ENCODE assay signal across 18 cellular contexts in the genomic region with DNA sequence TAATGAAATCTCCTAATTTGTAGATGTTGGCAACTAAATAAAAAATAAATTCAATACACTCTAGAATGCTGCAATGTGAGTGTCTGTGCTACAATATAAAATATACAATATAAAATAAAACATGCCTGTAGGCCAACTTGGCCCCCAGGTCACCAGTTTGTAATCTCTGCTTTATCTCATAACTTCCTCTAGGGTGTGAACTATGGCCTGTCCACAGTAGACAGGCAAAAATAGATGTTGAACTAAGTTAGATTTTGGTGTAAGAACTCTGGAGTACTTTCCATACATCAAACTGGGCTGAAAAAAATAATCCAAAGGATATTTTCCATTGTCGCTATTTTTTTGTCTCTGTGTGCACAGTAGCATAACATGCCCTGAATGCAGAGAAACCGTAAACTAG.
"Had no signal": no experiment of that assay in that cellular context is flagged by ENCODE, and none has a peak within 500 bp of the region (broad histone marks: within the 10 kb centered on the region; RNA-seq: fewer than 3 reads in every experiment).

No MANE protein-coding gene starts in this region.

- H3K27ac ChIP-seq: colonic mucosa, foreskin keratinocyte, spleen had no signal

- H3K27ac Mint-ChIP-seq: naive B cell, nephron had no signal

- DNase-seq: colonic mucosa; dermis blood vessel endothelial cell; foreskin keratinocyte; kidney; left cardiac atrium; left ventricle myocardium superior; mesenchymal stem cell; midbrain; naive B cell; posterior cingulate gyrus; spleen; stimulated activated CD4-positive, alpha-beta T cell treated with anti-CD3 and anti-CD28 coated beads, Interleukin-15, amount 100 ng/mL, for 24 hours; stimulated activated CD4-positive, alpha-beta T cell treated with anti-CD3 and anti-CD28 coated beads, Interleukin-1b, Interleukin-23, amount 100 ng/mL, for 48 hours; stimulated activated naive CD4-positive, alpha-beta T cell; trophoblast cell had no signal

- ATAC-seq: foreskin keratinocyte, left cardiac atrium, left ventricle myocardium superior, sciatic nerve had no signal

- H3K36me3 ChIP-seq: colonic mucosa, spleen had no signal

- H3K4me3 Mint-ChIP-seq: naive B cell, nephron had no signal

- H3K36me3 Mint-ChIP-seq: naive B cell had no signal

- H3K4me1 ChIP-seq: colonic mucosa, foreskin keratinocyte, spleen had no signal

- H3K27me3 ChIP-seq: colonic mucosa, foreskin keratinocyte had no signal

- FAIRE-seq: kidney had no signal

- H3K4me3 ChIP-seq: colonic mucosa, lung, spleen had no signal

- H3K9me3 ChIP-seq: colonic mucosa had no signal

- H3K4me1 Mint-ChIP-seq: naive B cell, nephron had no signal
